18 cellular contexts compared by ENCODE assay signal in the genomic region with DNA sequence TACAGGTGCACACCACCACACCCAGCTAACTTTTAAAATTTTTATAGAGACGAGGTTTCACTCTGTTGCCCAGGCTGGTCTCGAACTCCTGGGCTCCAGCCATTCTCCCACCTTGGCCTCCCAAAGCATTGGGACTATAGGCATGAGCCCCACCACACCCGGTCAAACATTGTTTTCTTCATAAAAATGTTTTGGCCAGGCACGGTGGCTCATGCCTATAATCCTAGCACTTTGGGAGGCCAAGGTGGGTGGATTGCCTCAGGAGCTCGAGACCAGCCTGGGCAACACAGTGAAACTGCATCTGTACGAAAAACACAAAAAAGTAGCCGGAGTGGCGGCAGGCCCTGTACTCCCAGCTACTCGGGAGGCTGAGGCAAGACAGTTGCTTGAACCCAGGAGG. TPM values are rescaled to one million over a fixed set of nuclear protein-coding genes. Genes with fewer than 3 reads are reported as not detected.
DNase-seq lines count a peak whose midpoint lies in the region; ATAC-seq and TF ChIP-seq lines count a peak whose summit lies in the region.
"Had no signal": no experiment of that assay in that cellular context is flagged by ENCODE, and none has a peak within 500 bp of the region (broad histone marks: within the 10 kb centered on the region; RNA-seq: fewer than 3 reads in every experiment).

No MANE protein-coding gene starts in this region.

- H3K9me3 Mint-ChIP-seq in IgD-negative memory B cell (no peaks in the 10 kb centered on the region), progenitor cell of endocrine pancreas (ENCODE audit: low read depth) (no peaks in the 10 kb centered on the region)
- no peaks in the 10 kb centered on the region for H3K9me3 Mint-ChIP-seq in stimulated activated memory B cell treated with anti-CD40 and anti-IgM and Interleukin-4, amounts not matched to agents 10 μg/mL and 1 μg/mL and 100 μg/mL, for 72 hours
- H3K9me3 Mint-ChIP-seq: CD4-positive, alpha-beta memory T cell; H9 had no signal

- H3K27me3 Mint-ChIP-seq in IgD-negative memory B cell (no peaks in the 10 kb centered on the region), progenitor cell of endocrine pancreas (no peaks in the 10 kb centered on the region)
- H3K27me3 Mint-ChIP-seq in stimulated activated memory B cell treated with anti-CD40 and anti-IgM and Interleukin-4, amounts not matched to agents 10 μg/mL and 1 μg/mL and 100 μg/mL, for 72 hours = no peaks in the 10 kb centered on the region
- H3K27me3 Mint-ChIP-seq: CD4-positive, alpha-beta memory T cell had no signal

- H3K4me1 Mint-ChIP-seq in IgD-negative memory B cell (peaks cover 24 to 34% (median 27%) of the 10 kb centered on the region in 3 donors), progenitor cell of endocrine pancreas (ENCODE audit: low read depth) (peaks cover 13% of the 10 kb centered on the region)
- peaks cover 58% of the 10 kb centered on the region for H3K4me1 Mint-ChIP-seq in stimulated activated memory B cell treated with anti-CD40 and anti-IgM and Interleukin-4, amounts not matched to agents 10 μg/mL and 1 μg/mL and 100 μg/mL, for 72 hours

- DNase-seq in progenitor cell of endocrine pancreas (ENCODE audit: low spot score, unreplicated experiment) = no peak
- DNase-seq in DMS153 (lab: John Stamatoyannopoulos, UW) = no peak
- DNase-seq in NCI-H774 (lab: John Stamatoyannopoulos, UW) = no peak
- no peak for DNase-seq in NCI-H1417 treated with DMSO at 0.1 percent for 48 hours (lab: John Stamatoyannopoulos, UW)
- DNase-seq: BE2C; CD4-positive, alpha-beta memory T cell; DMS79 treated with DMSO at 0.1 percent for 48 hours; EL; GOT3; H9 had no signal

- H3K36me3 Mint-ChIP-seq in IgD-negative memory B cell (peaks cover 3% of the 10 kb centered on the region), progenitor cell of endocrine pancreas (ENCODE audit: insufficient read depth) (peaks cover 11% of the 10 kb centered on the region)
- peaks cover 66% of the 10 kb centered on the region for H3K36me3 Mint-ChIP-seq in stimulated activated memory B cell treated with anti-CD40 and anti-IgM and Interleukin-4, amounts not matched to agents 10 μg/mL and 1 μg/mL and 100 μg/mL, for 72 hours

- ATAC-seq in stimulated activated memory B cell treated with anti-CD40 and anti-IgM and Interleukin-4, amounts not matched to agents 10 μg/mL and 1 μg/mL and 100 μg/mL, for 72 hours = no peak

- peak overlapping the region; percentile 87 for H3K27ac ChIP-seq in VCaP
- peak overlapping the region; percentile 94 for H3K27ac ChIP-seq in cingulate gyrus (ENCODE audit: low read depth, low read length)
- H3K27ac ChIP-seq: A549, C4-2B had no signal

- TF ChIP-seq CTCF in VCaP (conservative IDR thresholded peaks at IDR 0.05) = no peak
- TF ChIP-seq CTCF in progenitor cell of endocrine pancreas (IDR thresholded peaks at IDR 0.05; ENCODE audit: unreplicated experiment) = no peak

- H3K27ac Mint-ChIP-seq in IgD-negative memory B cell (peak overlapping the region in 2 of 3 donors; percentile 39 to 78), progenitor cell of endocrine pancreas (peak overlapping the region; percentile 97)
- no peak overlapping the region for H3K27ac Mint-ChIP-seq in stimulated activated memory B cell treated with anti-CD40 and anti-IgM and Interleukin-4, amounts not matched to agents 10 μg/mL and 1 μg/mL and 100 μg/mL, for 72 hours

- H3K4me3 Mint-ChIP-seq in IgD-negative memory B cell (no peak overlapping the region), progenitor cell of endocrine pancreas (ENCODE audit: low read depth) (no peak overlapping the region)
- no peak overlapping the region for H3K4me3 Mint-ChIP-seq in stimulated activated memory B cell treated with anti-CD40 and anti-IgM and Interleukin-4, amounts not matched to agents 10 μg/mL and 1 μg/mL and 100 μg/mL, for 72 hours
- H3K4me3 Mint-ChIP-seq: H9 had no signal

RNA-seq across cellular contexts. Expression of a gene that starts 12.1 kb away (rescaled TPM):
- polyA plus RNA-seq in IgD-negative memory B cell = 212 TPM
- 125 and 134 TPM in 2 replicates for total RNA-seq in progenitor cell of endocrine pancreas

RNA-seq across cellular contexts. Expression of a gene that starts 14.2 kb away (rescaled TPM):
- 97.5 TPM for polyA plus RNA-seq in IgD-negative memory B cell
- total RNA-seq in progenitor cell of endocrine pancreas = 0.12 and 0.58 TPM in 2 replicates
- polyA plus RNA-seq: AG04450 had no signal

RNA-seq across cellular contexts. Expression of a gene that starts 29.8 kb away (rescaled TPM):
- not detected for polyA plus RNA-seq in IgD-negative memory B cell
- not detected in 2 replicates for total RNA-seq in progenitor cell of endocrine pancreas
- total RNA-seq: CD4-positive, alpha-beta memory T cell; H9; HT1080 had no signal
- polyA plus RNA-seq: A549; AG04450; CD4-positive, alpha-beta memory T cell had no signal

RNA-seq across cellular contexts. Expression of a gene that starts 52.0 kb away (rescaled TPM):
- polyA plus RNA-seq in IgD-negative memory B cell = 633 TPM
- 50.5 and 51.5 TPM in 2 replicates for total RNA-seq in progenitor cell of endocrine pancreas
